ENCODE assay signal across 13 cellular contexts in genomic region chr19:51122112-51122981, GRCh38. TPM values are rescaled to one million over a fixed set of nuclear protein-coding genes. Genes with fewer than 3 reads are reported as not detected.
DNase-seq lines count a peak whose midpoint lies in the region; ATAC-seq, FAIRE-seq and TF ChIP-seq lines count a peak whose summit lies in the region.
"Had no signal": no experiment of that assay in that cellular context is flagged by ENCODE, and none has a peak within 500 bp of the region (broad histone marks: within the 10 kb centered on the region; RNA-seq: fewer than 3 reads in every experiment).

No MANE protein-coding gene starts in this region.

- H3K4me3 Mint-ChIP-seq in H9 (no peak overlapping the region), astrocyte (ENCODE audit: unreplicated experiment) (no peak overlapping the region)

- no peaks in the 10 kb centered on the region for H3K27me3 ChIP-seq in BLaER1 treated with 17β-estradiol and CSF1 and Interleukin-3, amounts not matched to agents 10 nM and 100 nM
- H3K27me3 ChIP-seq in H9 (ENCODE audit: insufficient read depth, low read length) (no peaks in the 10 kb centered on the region), astrocyte (ENCODE audit: insufficient read depth, low read length) (no peaks in the 10 kb centered on the region), muscle layer of duodenum (ENCODE audit: low read depth, low read length) (no peaks in the 10 kb centered on the region)

- H2AK5ac ChIP-seq in H9 (ENCODE audit: insufficient read length, low read length): no peak overlapping the region

- ATAC-seq in GM21423 (IDR thresholded peaks at IDR 0.05; ENCODE audit: unreplicated experiment): no peak

- H3K9me3 ChIP-seq in BLaER1 treated with 17β-estradiol and CSF1 and Interleukin-3, amounts not matched to agents 10 nM and 100 nM (replicated peaks in 1 of 11): no peaks in the 10 kb centered on the region
- no peaks in the 10 kb centered on the region for H3K9me3 ChIP-seq in H9 (ENCODE audit: control insufficient read depth, low read depth, low read length)
- H3K9me3 ChIP-seq in astrocyte (ENCODE audit: insufficient read depth, low read depth, low read length): no peaks in the 10 kb centered on the region
- no peaks in the 10 kb centered on the region for H3K9me3 ChIP-seq in muscle layer of duodenum (ENCODE audit: control insufficient read depth in 1 of 2, low read length in 2 of 2)
- H3K9me3 ChIP-seq: Caco-2 had no signal

- H3K79me2 ChIP-seq in H9 (ENCODE audit: insufficient read depth, low read length) (no peaks in the 10 kb centered on the region), astrocyte (ENCODE audit: insufficient read depth, low read length) (no peaks in the 10 kb centered on the region)

- no peak for FAIRE-seq in astrocyte (lab: Jason Lieb, UNC)

- H4K8ac ChIP-seq in H9 (replicated peaks; ENCODE audit: insufficient read length, low read depth, low read length): no peak overlapping the region

- peaks cover 0 to 21% (median 0%) of the 10 kb centered on the region in 11 experiments; a peak in 7 of 22 replicates for H3K36me3 ChIP-seq in BLaER1 treated with 17β-estradiol and CSF1 and Interleukin-3, amounts not matched to agents 10 nM and 100 nM
- H3K36me3 ChIP-seq in astrocyte (ENCODE audit: insufficient read depth, low read length) (no peaks in the 10 kb centered on the region), muscle layer of duodenum (ENCODE audit: control insufficient read depth in 1 of 2, insufficient read depth in 2 of 2, low read length in 2 of 2) (no peaks in the 10 kb centered on the region)

- H3K27ac Mint-ChIP-seq in H9 (no peak overlapping the region), astrocyte (ENCODE audit: unreplicated experiment) (peak overlapping the region; percentile 14)

- peaks cover 5 to 8% of the 10 kb centered on the region in 2 experiments; a peak in 3 of 4 replicates for H3K4me1 Mint-ChIP-seq in H9
- H3K4me1 Mint-ChIP-seq in astrocyte (ENCODE audit: low read depth, unreplicated experiment): peaks cover 5% of the 10 kb centered on the region

- H3K4ac ChIP-seq in H9 (ENCODE audit: low read depth, low read length): no peak overlapping the region

- H2BK120ac ChIP-seq in H9 (ENCODE audit: low read depth, low read length, poor library complexity, severe bottlenecking): no peak overlapping the region

- no CpG with 5 or more reads among the region's 22 CpGs for WGBS in H9 (ENCODE audit: extremely low coverage, insufficient read length, low lambda C conversion rate)

- no peak overlapping the region for H4K91ac ChIP-seq in H9 (ENCODE audit: insufficient read length, low read depth, low read length)

- peak overlapping the region; percentile 87 to 98 (median 93) for H3K27ac ChIP-seq in BLaER1 treated with 17β-estradiol and CSF1 and Interleukin-3, amounts not matched to agents 10 nM and 100 nM
- H3K27ac ChIP-seq in H9 (ENCODE audit: insufficient read length, low read depth, low read length) (no peak overlapping the region), astrocyte (ENCODE audit: low read depth, low read length) (no peak overlapping the region), muscle layer of duodenum (ENCODE audit: low read length) (peak overlapping the region; percentile 23)
- H3K27ac ChIP-seq: SK-N-MC had no signal

- peaks cover 14% of the 10 kb centered on the region for H3K27me3 Mint-ChIP-seq in H9 (ENCODE audit: low read depth)
- H3K27me3 Mint-ChIP-seq in astrocyte (ENCODE audit: low read depth, unreplicated experiment): peaks cover 19% of the 10 kb centered on the region

- H2BK15ac ChIP-seq in H9 (ENCODE audit: low read depth, low read length): no peak overlapping the region

- no peak overlapping the region for H2AFZ ChIP-seq in H9 (ENCODE audit: low read length)
- H2AFZ ChIP-seq in astrocyte (ENCODE audit: low read depth, low read length): no peak overlapping the region

- H3K23ac ChIP-seq in H9 (ENCODE audit: insufficient read length, low read depth, low read length): no peak overlapping the region

- H3K79me1 ChIP-seq in H9 (ENCODE audit: insufficient read depth, low read depth, low read length, poor library complexity, severe bottlenecking): no peaks in the 10 kb centered on the region

- no peak overlapping the region for H3K18ac ChIP-seq in H9 (ENCODE audit: insufficient read length, low read depth, low read length)

- H3K36me3 Mint-ChIP-seq in H9 (ENCODE audit: insufficient read depth in 1 of 3, low read depth in 3 of 3): no peaks in the 10 kb centered on the region
- no peaks in the 10 kb centered on the region for H3K36me3 Mint-ChIP-seq in astrocyte (ENCODE audit: low read depth, unreplicated experiment)

- H3K56ac ChIP-seq in H9 (ENCODE audit: insufficient read length, low read depth, low read length): no peak overlapping the region

- H3K4me2 ChIP-seq in BLaER1 treated with 17β-estradiol and CSF1 and Interleukin-3, amounts not matched to agents 10 nM and 100 nM: peak overlapping the region; percentile 86 to 100 (median 96)
- H3K4me2 ChIP-seq in H9 (ENCODE audit: insufficient read depth, insufficient read length, low read length) (no peak overlapping the region), astrocyte (ENCODE audit: low read length) (no peak overlapping the region)

- no peak for TF ChIP-seq CTCF in H9 (conservative IDR thresholded peaks at IDR 0.05)
- TF ChIP-seq CTCF in astrocyte (IDR thresholded peaks at IDR 0.05; ENCODE audit: insufficient read depth, low read depth, low read length): no peak

- H3K23me2 ChIP-seq in H9 (ENCODE audit: insufficient read length, low read depth, low read length, poor library complexity, severe bottlenecking): no peaks in the 10 kb centered on the region

- no peak overlapping the region for H2BK12ac ChIP-seq in H9 (ENCODE audit: insufficient read length, low read depth, low read length)

- H2BK20ac ChIP-seq in H9 (ENCODE audit: low read depth, low read length, poor library complexity, severe bottlenecking): no peak overlapping the region

- no peak overlapping the region for H2BK5ac ChIP-seq in H9 (ENCODE audit: insufficient read length, low read length)

- H4K5ac ChIP-seq in H9 (ENCODE audit: insufficient read length, low read depth, low read length): no peak overlapping the region

- H3K4me1 ChIP-seq in BLaER1 treated with 17β-estradiol and CSF1 and Interleukin-3, amounts not matched to agents 10 nM and 100 nM: peaks cover 66 to 100% (median 87%) of the 10 kb centered on the region in 10 experiments
- H3K4me1 ChIP-seq in H9 (ENCODE audit: insufficient read depth, low read length): no peaks in the 10 kb centered on the region
- H3K4me1 ChIP-seq in astrocyte (ENCODE audit: insufficient read depth, low read length): no peaks in the 10 kb centered on the region
- no peaks in the 10 kb centered on the region for H3K4me1 ChIP-seq in muscle layer of duodenum (ENCODE audit: control insufficient read depth in 1 of 2, insufficient read depth in 2 of 2, low read length in 2 of 2)
- H3K4me1 ChIP-seq: Caco-2 had no signal

- H3T11ph ChIP-seq in H9 (ENCODE audit: low read length): no peak overlapping the region

- H3K4me3 ChIP-seq in BLaER1 treated with 17β-estradiol and CSF1 and Interleukin-3, amounts not matched to agents 10 nM and 100 nM: peak overlapping the region in 6 of 10 experiments; percentile 60 to 77 (median 68); a peak in 13 of 20 replicates
- no peak overlapping the region for H3K4me3 ChIP-seq in astrocyte (ENCODE audit: insufficient read depth, low read depth, low read length)
- H3K4me3 ChIP-seq in muscle layer of duodenum (ENCODE audit: low read depth in 1 of 2, low read length in 2 of 2): no peak overlapping the region
- H3K4me3 ChIP-seq: SK-N-MC had no signal

- H3K9me3 Mint-ChIP-seq in H9: no peaks in the 10 kb centered on the region
- H3K9me3 Mint-ChIP-seq in astrocyte (ENCODE audit: unreplicated experiment): no peaks in the 10 kb centered on the region

- peak overlapping the region; percentile 48; the same call in 1 of the 2 replicates for H3K14ac ChIP-seq in H9 (ENCODE audit: insufficient read depth, low read length)

- no peak for DNase-seq in H9
- no peak for DNase-seq in astrocyte (ENCODE audit: low read depth)
- DNase-seq in NCI-H146 (lab: John Stamatoyannopoulos, UW): no peak
- no peak for DNase-seq in mesenteric fat pad (ENCODE audit: low spot score)
- no peak for DNase-seq in NCI-H524 (lab: John Stamatoyannopoulos, UW)
- DNase-seq: Caco-2, NCI-H510A treated with DMSO at 0.1 percent for 48 hours had no signal

- no peaks in the 10 kb centered on the region for H4K20me1 ChIP-seq in BLaER1 treated with 17β-estradiol and CSF1 and Interleukin-3, amounts not matched to agents 10 nM and 100 nM
- no peaks in the 10 kb centered on the region for H4K20me1 ChIP-seq in H9 (ENCODE audit: control insufficient read depth, insufficient read depth, insufficient read length)
- H4K20me1 ChIP-seq in astrocyte (ENCODE audit: insufficient read depth, low read length): no peaks in the 10 kb centered on the region

- peak overlapping the region; percentile 76 to 91 (median 83) for H3K9ac ChIP-seq in BLaER1 treated with 17β-estradiol and CSF1 and Interleukin-3, amounts not matched to agents 10 nM and 100 nM
- H3K9ac ChIP-seq in H9 (ENCODE audit: extremely low read depth, insufficient read length, low read length) (no peak overlapping the region), astrocyte (ENCODE audit: low read length) (no peak overlapping the region)

RNA-seq across cellular contexts. Expression of gene SIGLEC9, which starts 2.4 kb away (rescaled TPM):
- not detected in 2 replicates for total RNA-seq in H9 (2021)
- not detected in 2 replicates for total RNA-seq in astrocyte
- total RNA-seq in mesenteric fat pad: 19.0 TPM
- total RNA-seq: Caco-2, chondrocyte, glomerular endothelial cell had no signal

RNA-seq across cellular contexts. Expression of gene CTU1, which starts 14.1 kb away (rescaled TPM):
- total RNA-seq in H9 (2021) (8.0 and 8.8 TPM in 2 replicates), astrocyte (6.4 and 7.4 TPM in 2 replicates), mesenteric fat pad (10.0 TPM)

RNA-seq across cellular contexts. Expression of gene SIGLEC7, which starts 19.8 kb away (rescaled TPM):
- total RNA-seq in H9 (2021) (not detected in 2 replicates), astrocyte (not detected in 2 replicates), mesenteric fat pad (8.1 TPM)
- total RNA-seq: Caco-2, chondrocyte, glomerular endothelial cell had no signal

RNA-seq across cellular contexts. Expression of gene KLK14, which starts 39.7 kb away (rescaled TPM):
- total RNA-seq in H9 (2021) (0.26 and 0.46 TPM in 2 replicates), astrocyte (0.23 and 0.31 TPM in 2 replicates), mesenteric fat pad (not detected)
- total RNA-seq: Caco-2, chondrocyte, glomerular endothelial cell had no signal

RNA-seq across cellular contexts. Expression of gene KLK13, which starts 57.5 kb away (rescaled TPM):
- 3.0 and 4.2 TPM in 2 replicates for total RNA-seq in H9 (2021)
- 0.32 TPM in 1 of 2 replicates, not detected in the other for total RNA-seq in astrocyte
- total RNA-seq in mesenteric fat pad: not detected
- total RNA-seq: Caco-2, chondrocyte, glomerular endothelial cell had no signal

Comparison
In these comparisons a context has a peak if more than half of its experiments do, and no peak if none do; other contexts are left out.
1. H3K27ac ChIP-seq: peak in BLaER1 treated with 17β-estradiol and CSF1 and Interleukin-3, amounts not matched to agents 10 nM and 100 nM (11 of 11) and muscle layer of duodenum (single experiment); none in H9 (single experiment) and astrocyte (single experiment).
2. H3K4me2 ChIP-seq: peak in BLaER1 treated with 17β-estradiol and CSF1 and Interleukin-3, amounts not matched to agents 10 nM and 100 nM (11 of 11); none in H9 (single experiment) and astrocyte (single experiment).
3. H3K4me3 ChIP-seq: peak in BLaER1 treated with 17β-estradiol and CSF1 and Interleukin-3, amounts not matched to agents 10 nM and 100 nM (6 of 10); none in astrocyte (single experiment) and muscle layer of duodenum (0 of 2).
4. H3K9ac ChIP-seq: peak in BLaER1 treated with 17β-estradiol and CSF1 and Interleukin-3, amounts not matched to agents 10 nM and 100 nM (11 of 11); none in H9 (single experiment) and astrocyte (single experiment).
5. RNA of gene SIGLEC9, which starts 2.4 kb away (total RNA-seq): 19.0 TPM in mesenteric fat pad (single experiment); not detected in H9 and not detected in astrocyte; every median in the first group is over 10 times any median in the second.